Comparison of ENCODE assay signal across 10 cellular contexts in genomic region chr11:83054904-83055380, GRCh38. TPM values are rescaled to one million over a fixed set of nuclear protein-coding genes. Genes with fewer than 3 reads are reported as not detected.
A peak's percentile ranks its signal among the peaks of the same experiment; 100 is the strongest.
DNase-seq lines count a peak whose midpoint lies in the region; ATAC-seq and TF ChIP-seq lines count a peak whose summit lies in the region.
"Had no signal": no experiment of that assay in that cellular context is flagged by ENCODE, and none has a peak within 500 bp of the region (broad histone marks: within the 10 kb centered on the region; RNA-seq: fewer than 3 reads in every experiment).

No MANE protein-coding gene starts in this region.

- H3K9me3 Mint-ChIP-seq in activated CD4-positive, alpha-beta memory T cell treated with anti-CD3 and anti-CD28 coated beads, Interleukin-2, amount 10 ng/mL, durations not matched to agents 7 days and 5 days = peaks cover 2% of the 10 kb centered on the region
- H3K9me3 Mint-ChIP-seq in activated CD4-positive, alpha-beta memory T cell treated with anti-CD3 and anti-CD28 coated beads for 36 hours = peaks cover 10% of the 10 kb centered on the region
- H3K9me3 Mint-ChIP-seq in stimulated activated naive CD8-positive, alpha-beta T cell treated with anti-CD3 and anti-CD28 coated beads, Interleukin-15, amount 100 ng/mL, for 72 hours = peaks cover 8 to 23% of the 10 kb centered on the region in 2 donors
- H3K9me3 Mint-ChIP-seq: neural crest cell had no signal

- peak overlapping the region; percentile 9 for H3K27ac Mint-ChIP-seq in activated CD4-positive, alpha-beta memory T cell treated with anti-CD3 and anti-CD28 coated beads, Interleukin-2, amount 10 ng/mL, durations not matched to agents 7 days and 5 days
- no peak overlapping the region for H3K27ac Mint-ChIP-seq in activated CD4-positive, alpha-beta memory T cell treated with anti-CD3 and anti-CD28 coated beads for 36 hours
- peak overlapping the region in 1 of 2 donors; percentile 29 for H3K27ac Mint-ChIP-seq in stimulated activated naive CD8-positive, alpha-beta T cell treated with anti-CD3 and anti-CD28 coated beads, Interleukin-15, amount 100 ng/mL, for 72 hours

- CTCF ChIA-PET in activated CD4-positive, alpha-beta memory T cell treated with anti-CD3 and anti-CD28 coated beads, Interleukin-2, amount 10 ng/mL, durations not matched to agents 7 days and 5 days (lab: Charles Lee) = no interaction called here
- CTCF ChIA-PET in activated CD4-positive, alpha-beta memory T cell treated with anti-CD3 and anti-CD28 coated beads for 36 hours (lab: Charles Lee) = interaction anchor here (0.9 kb wide), 1 partner anchor 12 kb away, joined by 3 read pairs; no protein-coding TSS in a partner anchor

- no peaks in the 10 kb centered on the region for H3K27me3 ChIP-seq in heart right ventricle

- peaks cover 0 to 8% (median 0%) of the 10 kb centered on the region in 11 donors for H3K9me3 ChIP-seq in heart right ventricle

- no peak for DNase-seq in activated CD4-positive, alpha-beta memory T cell treated with anti-CD3 and anti-CD28 coated beads, Interleukin-2, amount 10 ng/mL, durations not matched to agents 7 days and 5 days
- DNase-seq in activated CD4-positive, alpha-beta memory T cell treated with anti-CD3 and anti-CD28 coated beads for 36 hours = no peak
- DNase-seq in RPMI8226 = peak; percentile 95
- DNase-seq in stimulated activated naive CD8-positive, alpha-beta T cell treated with anti-CD3 and anti-CD28 coated beads, Interleukin-15, amount 100 ng/mL, for 72 hours = no peak
- no peak for DNase-seq in heart right ventricle
- DNase-seq in dermis blood vessel endothelial cell = no peak
- DNase-seq: ACHN had no signal

- no peak overlapping the region for H3K27ac ChIP-seq in heart right ventricle

- H3K27me3 Mint-ChIP-seq in activated CD4-positive, alpha-beta memory T cell treated with anti-CD3 and anti-CD28 coated beads, Interleukin-2, amount 10 ng/mL, durations not matched to agents 7 days and 5 days = no peaks in the 10 kb centered on the region
- H3K27me3 Mint-ChIP-seq in activated CD4-positive, alpha-beta memory T cell treated with anti-CD3 and anti-CD28 coated beads for 36 hours = no peaks in the 10 kb centered on the region
- no peaks in the 10 kb centered on the region for H3K27me3 Mint-ChIP-seq in stimulated activated naive CD8-positive, alpha-beta T cell treated with anti-CD3 and anti-CD28 coated beads, Interleukin-15, amount 100 ng/mL, for 72 hours

- intact Hi-C loops in activated CD4-positive, alpha-beta memory T cell treated with anti-CD3 and anti-CD28 coated beads for 36 hours (cut with micrococcal nuclease) = no loop called here
- intact Hi-C loops in heart right ventricle (cut with DNase I) = loop anchor here in 1 of 10 donors (5.0 kb wide), 1 partner anchor 48 kb away; no protein-coding TSS in a partner anchor

- H3K4me3 Mint-ChIP-seq in activated CD4-positive, alpha-beta memory T cell treated with anti-CD3 and anti-CD28 coated beads, Interleukin-2, amount 10 ng/mL, durations not matched to agents 7 days and 5 days = no peak overlapping the region
- no peak overlapping the region for H3K4me3 Mint-ChIP-seq in activated CD4-positive, alpha-beta memory T cell treated with anti-CD3 and anti-CD28 coated beads for 36 hours
- H3K4me3 Mint-ChIP-seq in stimulated activated naive CD8-positive, alpha-beta T cell treated with anti-CD3 and anti-CD28 coated beads, Interleukin-15, amount 100 ng/mL, for 72 hours = no peak overlapping the region
- H3K4me3 Mint-ChIP-seq: neural crest cell had no signal

- TF ChIP-seq CTCF in heart right ventricle (IDR thresholded peaks at IDR 0.05) = no peak

- peaks cover 14% of the 10 kb centered on the region for H3K36me3 Mint-ChIP-seq in activated CD4-positive, alpha-beta memory T cell treated with anti-CD3 and anti-CD28 coated beads, Interleukin-2, amount 10 ng/mL, durations not matched to agents 7 days and 5 days (ENCODE audit: low read depth)
- peaks cover 24% of the 10 kb centered on the region for H3K36me3 Mint-ChIP-seq in activated CD4-positive, alpha-beta memory T cell treated with anti-CD3 and anti-CD28 coated beads for 36 hours

- H3K4me3 ChIP-seq in heart right ventricle = no peak overlapping the region

- H3K4me1 ChIP-seq in heart right ventricle = peaks cover 6 to 70% (median 51%) of the 10 kb centered on the region in 9 donors

- H3K4me1 Mint-ChIP-seq in activated CD4-positive, alpha-beta memory T cell treated with anti-CD3 and anti-CD28 coated beads, Interleukin-2, amount 10 ng/mL, durations not matched to agents 7 days and 5 days = peaks cover 50% of the 10 kb centered on the region
- peaks cover 51% of the 10 kb centered on the region for H3K4me1 Mint-ChIP-seq in activated CD4-positive, alpha-beta memory T cell treated with anti-CD3 and anti-CD28 coated beads for 36 hours (ENCODE audit: low read depth)
- peaks cover 79% of the 10 kb centered on the region for H3K4me1 Mint-ChIP-seq in stimulated activated naive CD8-positive, alpha-beta T cell treated with anti-CD3 and anti-CD28 coated beads, Interleukin-15, amount 100 ng/mL, for 72 hours
- H3K4me1 Mint-ChIP-seq: neural crest cell had no signal

- H3K36me3 ChIP-seq in heart right ventricle = no peaks in the 10 kb centered on the region

- 97 to 98% methylated on average over 3 of the region's 3 CpGs for WGBS in heart right ventricle, 2 donors

- POLR2A ChIA-PET in activated CD4-positive, alpha-beta memory T cell treated with anti-CD3 and anti-CD28 coated beads, Interleukin-2, amount 10 ng/mL, durations not matched to agents 7 days and 5 days (lab: Charles Lee) = no interaction called here
- POLR2A ChIA-PET in activated CD4-positive, alpha-beta memory T cell treated with anti-CD3 and anti-CD28 coated beads for 36 hours (lab: Charles Lee) = no interaction called here

- ATAC-seq in HG03378 (IDR thresholded peaks at IDR 0.05; ENCODE audit: unreplicated experiment) (peak; percentile 65), heart right ventricle (no peak), HG03108 (IDR thresholded peaks at IDR 0.05; ENCODE audit: unreplicated experiment) (no peak)
- peak; percentile 47 for ATAC-seq in stimulated activated naive CD8-positive, alpha-beta T cell treated with anti-CD3 and anti-CD28 coated beads, Interleukin-15, amount 100 ng/mL, for 72 hours

RNA-seq across cellular contexts. Expression of gene RAB30, which starts 16.8 kb away (rescaled TPM):
- total RNA-seq in activated CD4-positive, alpha-beta memory T cell treated with anti-CD3 and anti-CD28 coated beads, Interleukin-2, amount 10 ng/mL, durations not matched to agents 7 days and 5 days = 10 to 100 TPM in 1 of 2 experiments, 1 to 10 TPM in 1; 9.9 to 10.2 TPM
- total RNA-seq in activated CD4-positive, alpha-beta memory T cell treated with anti-CD3 and anti-CD28 coated beads for 36 hours = 10 to 100 TPM; 11.5 to 12.9 TPM
- total RNA-seq in heart right ventricle (10 to 100 TPM; 20.2 to 29.4 (median 22.0) TPM), dermis blood vessel endothelial cell (11.2 and 23.1 TPM in 2 replicates)
- 1 to 10 TPM; 2.5 to 5.3 TPM for polyA plus RNA-seq in heart right ventricle

Comparison
In these comparisons a context has a peak if more than half of its experiments do, and no peak if none do; other contexts are left out.
1. ATAC-seq: peak in HG03378 (single experiment) and stimulated activated naive CD8-positive, alpha-beta T cell treated with anti-CD3 and anti-CD28 coated beads, Interleukin-15, amount 100 ng/mL, for 72 hours (single experiment); none in heart right ventricle (0 of 8) and HG03108 (single experiment).